16 cellular contexts compared by ENCODE assay signal in the genomic region with DNA sequence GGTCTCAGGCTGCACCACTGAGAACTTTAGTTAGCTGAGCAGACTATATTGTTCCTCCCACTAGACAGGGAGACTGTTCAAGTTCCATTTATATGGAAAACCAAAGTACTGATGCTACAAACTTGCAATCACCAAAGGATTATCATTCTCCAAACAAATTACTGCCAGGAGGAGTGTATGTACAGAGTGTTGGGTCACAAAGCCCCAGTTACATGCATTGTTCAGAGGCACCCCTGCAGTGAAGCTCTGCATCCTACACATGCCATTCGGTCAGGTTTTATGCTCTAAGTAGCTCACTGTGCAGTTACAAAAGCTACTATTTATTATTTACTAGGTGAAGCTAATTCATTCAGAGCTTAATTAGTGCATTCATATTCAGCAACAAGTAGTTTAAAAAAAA.
DNase-seq lines count a peak whose midpoint lies in the region; ATAC-seq and TF ChIP-seq lines count a peak whose summit lies in the region.
"Had no signal": no experiment of that assay in that cellular context is flagged by ENCODE, and none has a peak within 500 bp of the region (broad histone marks: within the 10 kb centered on the region; RNA-seq: fewer than 3 reads in every experiment).

No MANE protein-coding gene starts in this region.

- no peak overlapping the region for H3K27ac Mint-ChIP-seq in neural progenitor cell
- H3K27ac Mint-ChIP-seq: CD14-positive monocyte; CD8-positive, alpha-beta T cell had no signal

- H4K20me1 ChIP-seq in neural progenitor cell (ENCODE audit: low read depth): no peaks in the 10 kb centered on the region

- H3K4me3 ChIP-seq in Panc1 (ENCODE audit: low read depth in 2 of 2, low read length in 2 of 2): no peak overlapping the region
- H3K4me3 ChIP-seq in neural progenitor cell: no peak overlapping the region
- H3K4me3 ChIP-seq in H7 (ENCODE audit: insufficient read depth, low read depth, low read length): no peak overlapping the region
- H3K4me3 ChIP-seq: GM23248 had no signal

- in situ Hi-C loops in Panc1 (cut with HindIII; ENCODE audit: low pct_unique_long_range_greater_than_20kb, low sequenced_read_pairs): no loop called here

- no peaks in the 10 kb centered on the region for H3K79me2 ChIP-seq in neural progenitor cell (ENCODE audit: low read depth)

- no peak overlapping the region for H3K9ac ChIP-seq in neural progenitor cell
- H3K9ac ChIP-seq: GM23248 had no signal

- no peak overlapping the region for H2AFZ ChIP-seq in neural progenitor cell (replicated peaks)
- H2AFZ ChIP-seq: GM23248 had no signal

- peaks cover 8% of the 10 kb centered on the region for H3K36me3 Mint-ChIP-seq in neural progenitor cell
- H3K36me3 Mint-ChIP-seq: CD8-positive, alpha-beta T cell had no signal

- peak overlapping the region; percentile 12; the same call in 1 of the 2 replicates for H3K27ac ChIP-seq in Panc1 (ENCODE audit: low read length)
- no peak overlapping the region for H3K27ac ChIP-seq in neural progenitor cell
- H3K27ac ChIP-seq: 22Rv1, GM23248 had no signal

- H3K4me1 ChIP-seq in Panc1 (ENCODE audit: control insufficient read depth, insufficient read depth, low read length): peaks cover 16% of the 10 kb centered on the region
- peaks cover 14% of the 10 kb centered on the region for H3K4me1 ChIP-seq in neural progenitor cell

- no peaks in the 10 kb centered on the region for H3K9me3 ChIP-seq in Panc1 (ENCODE audit: control insufficient read depth, insufficient read depth, low read depth, low read length)
- no peaks in the 10 kb centered on the region for H3K9me3 ChIP-seq in neural progenitor cell (ENCODE audit: low read depth)
- H3K9me3 ChIP-seq: Caco-2 had no signal

- TF ChIP-seq CTCF in Panc1 (IDR thresholded peaks at IDR 0.05): no peak
- TF ChIP-seq CTCF in neural progenitor cell (IDR thresholded peaks at IDR 0.05): no peak

- POLR2A ChIA-PET in Panc1 (lab: Charles Lee): interaction anchor here (0.6 kb wide), 2 partner anchors 14 to 375 kb away, joined by 3 read pairs; no protein-coding TSS in a partner anchor

- ATAC-seq in Panc1 (no peak), GM21717 (IDR thresholded peaks at IDR 0.05; ENCODE audit: unreplicated experiment) (no peak), HG03280 (IDR thresholded peaks at IDR 0.05; ENCODE audit: unreplicated experiment) (no peak)
- ATAC-seq: CD8-positive, alpha-beta T cell had no signal

- no peaks in the 10 kb centered on the region for H3K27me3 ChIP-seq in Panc1 (ENCODE audit: control insufficient read depth, insufficient read depth, low read length)
- H3K27me3 ChIP-seq in neural progenitor cell: no peaks in the 10 kb centered on the region
- no peaks in the 10 kb centered on the region for H3K27me3 ChIP-seq in H7 (ENCODE audit: control insufficient read depth, insufficient read depth, low read length)

- H3K36me3 ChIP-seq in Panc1 (ENCODE audit: control insufficient read depth, insufficient read depth, low read length): peaks cover 10% of the 10 kb centered on the region
- H3K36me3 ChIP-seq in neural progenitor cell: no peaks in the 10 kb centered on the region
- no peaks in the 10 kb centered on the region for H3K36me3 ChIP-seq in H7 (replicated peaks; ENCODE audit: control insufficient read depth, insufficient read depth, low read length)

- peaks cover 11% of the 10 kb centered on the region for H3F3A ChIP-seq in neural progenitor cell (ENCODE audit: low read depth)

- peak in 2 of 3 experiments; percentile 32 to 66 for DNase-seq in NCI-H1417 (lab: John Stamatoyannopoulos, UW)
- no peak for DNase-seq in NCI-H1417 treated with DMSO at 0.1 percent for 48 hours (lab: John Stamatoyannopoulos, UW)
- peak; percentile 92 for DNase-seq in NCI-H146 (lab: John Stamatoyannopoulos, UW)
- DNase-seq in Panc1 (ENCODE audit: low read depth, low spot score): no peak
- DNase-seq in neural progenitor cell (ENCODE audit: low spot score): peak; percentile 76
- DNase-seq in H7: no peak
- DNase-seq: Caco-2; CD8-positive, alpha-beta T cell; DND-41; GDM1; GM23248; H9 had no signal

- H3K27me3 Mint-ChIP-seq in neural progenitor cell (ENCODE audit: insufficient read depth, low read depth): peaks cover 8% of the 10 kb centered on the region

- H3K4me2 ChIP-seq in neural progenitor cell: peak overlapping the region; percentile 11

- no peaks in the 10 kb centered on the region for H3K9me3 Mint-ChIP-seq in neural progenitor cell
- H3K9me3 Mint-ChIP-seq: CD14-positive monocyte; CD8-positive, alpha-beta T cell; H9 had no signal

- no TSS peak for BruUV-seq in Panc1 (replicated peaks; lab: Mats Ljungman, UMichigan)

- intact Hi-C loops in Panc1 (cut with micrococcal nuclease; ENCODE audit: unreplicated experiment): no loop called here

- H3K4me3 Mint-ChIP-seq in neural progenitor cell: no peak overlapping the region
- H3K4me3 Mint-ChIP-seq: CD14-positive monocyte; CD8-positive, alpha-beta T cell; H9 had no signal

- CTCF ChIA-PET in Panc1 (lab: Charles Lee): no interaction called here

- peaks cover 17% of the 10 kb centered on the region for H3K4me1 Mint-ChIP-seq in neural progenitor cell
- H3K4me1 Mint-ChIP-seq: CD14-positive monocyte had no signal

Comparison
In these comparisons a context has a peak if more than half of its experiments do, and no peak if none do; other contexts are left out.
1. DNase-seq: peak in NCI-H1417 (2 of 3), NCI-H146 (single experiment) and neural progenitor cell (single experiment); none in NCI-H1417 treated with DMSO at 0.1 percent for 48 hours (single experiment), Panc1 (single experiment) and H7 (single experiment).